7 cellular contexts compared by ENCODE assay signal in genomic region chr14:101849125-101849524, GRCh38.
A peak's percentile ranks its signal among the peaks of the same experiment; 100 is the strongest.
DNase-seq lines count a peak whose midpoint lies in the region; ATAC-seq and TF ChIP-seq lines count a peak whose summit lies in the region.

No MANE protein-coding gene starts in this region.

- H3K36me3 ChIP-seq in testis (ENCODE audit: low read depth, missing control alignments) = no peaks in the 10 kb centered on the region

- DNase-seq in left lobe of liver (ENCODE audit: low spot score) (peak; percentile 15), GM13976 (ENCODE audit: low spot score) (no peak), testis (no peak), mucosa of gallbladder (ENCODE audit: low spot score) (no peak)

- peak; percentile 70 for ATAC-seq in GM18861 (IDR thresholded peaks at IDR 0.05; ENCODE audit: unreplicated experiment)
- ATAC-seq in GM21576 (IDR thresholded peaks at IDR 0.05; ENCODE audit: unreplicated experiment) = peak; percentile 63
- ATAC-seq in HG03521 (IDR thresholded peaks at IDR 0.05; ENCODE audit: unreplicated experiment) = peak; percentile 73
- ATAC-seq in left lobe of liver = no peak

- no peak overlapping the region for H3K27ac ChIP-seq in testis

- TF ChIP-seq POLR2A in testis (IDR thresholded peaks at IDR 0.05) = no peak

- TF ChIP-seq CTCF in GM13976 (IDR thresholded peaks at IDR 0.05; ENCODE audit: borderline replicate concordance, control extremely low read depth, extremely low read depth, insufficient read depth, missing control alignments) (no peak), testis (IDR thresholded peaks at IDR 0.05) (no peak)

- H3K9me3 ChIP-seq in testis = no peaks in the 10 kb centered on the region

- intact Hi-C loops in testis (cut with DNase I; ENCODE audit: low total_unique reads) = no loop called here

- H3K4me3 ChIP-seq in testis = no peak overlapping the region

- 80 to 85% methylated on average over 10 of the region's 10 CpGs for WGBS in testis, 2 donors

- H3K27me3 ChIP-seq in testis = no peaks in the 10 kb centered on the region

- H3K4me1 ChIP-seq in testis = peaks cover 9% of the 10 kb centered on the region

- in situ Hi-C loops in GM13976 (cut with MboI; ENCODE audit: low sequenced_read_pairs, unreplicated experiment) = no loop called here
